Comparison of ENCODE assay signal across 25 cellular contexts in the genomic region with DNA sequence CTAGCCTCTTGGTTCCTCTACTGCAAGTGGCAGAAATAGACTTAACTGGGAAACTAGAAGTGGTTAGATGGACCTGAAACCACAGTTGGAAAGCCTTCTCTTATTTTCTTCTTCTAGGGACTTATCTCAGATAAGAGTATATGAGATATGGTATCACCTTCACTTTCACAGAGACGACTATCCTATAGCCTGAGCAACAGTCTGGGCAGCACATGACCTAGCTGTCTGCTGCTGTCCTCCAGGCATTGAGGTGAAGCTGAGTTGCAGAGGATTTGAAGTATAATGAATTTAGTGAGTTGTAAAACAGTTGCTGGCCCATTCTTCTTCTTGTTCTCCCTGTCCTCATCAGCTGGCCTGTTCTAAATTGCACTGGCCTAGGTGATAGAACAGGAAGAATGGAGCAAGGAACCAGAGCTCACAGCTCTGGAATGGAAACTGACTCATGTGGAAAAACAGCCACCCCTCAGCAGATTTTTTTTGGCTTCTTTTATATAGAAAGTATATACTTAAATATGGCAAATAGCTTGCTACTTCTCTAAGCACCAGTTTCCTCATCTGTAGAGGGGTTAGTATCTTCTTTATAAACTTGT. TPM values are rescaled to one million over a fixed set of nuclear protein-coding genes. Genes with fewer than 3 reads are reported as not detected.
DNase-seq lines count a peak whose midpoint lies in the region; ATAC-seq and TF ChIP-seq lines count a peak whose summit lies in the region.
"Had no signal": no experiment of that assay in that cellular context is flagged by ENCODE, and none has a peak within 500 bp of the region (broad histone marks: within the 10 kb centered on the region; RNA-seq: fewer than 3 reads in every experiment).

No MANE protein-coding gene starts in this region.

- TF ChIP-seq CTCF in brain microvascular endothelial cell (IDR thresholded peaks at IDR 0.05; ENCODE audit: low read depth, low read length, missing control alignments): no peak

- H3K4me1 ChIP-seq in ACC112 (ENCODE audit: control insufficient read depth, insufficient read depth, low read length, unreplicated experiment): peaks cover 20% of the 10 kb centered on the region
- H3K4me1 ChIP-seq: SJCRH30, tibial artery had no signal

- ATAC-seq in GM21825 (IDR thresholded peaks at IDR 0.05; ENCODE audit: unreplicated experiment) (no peak), GM21723 (IDR thresholded peaks at IDR 0.05; ENCODE audit: unreplicated experiment) (no peak)
- ATAC-seq: effector memory CD8-positive, alpha-beta T cell; HCT116; left colon; mucosa of descending colon; stimulated activated memory B cell treated with anti-CD40 and anti-IgM and Interleukin-4, amounts not matched to agents 10 μg/mL and 1 μg/mL and 100 μg/mL, for 72 hours had no signal

- H3K27ac ChIP-seq in ACC112 (ENCODE audit: low read depth, low read length) (peak overlapping the region; percentile 82), brain microvascular endothelial cell (peak overlapping the region; percentile 71)
- H3K27ac ChIP-seq: SJCRH30, tibial artery had no signal

- H2AFZ ChIP-seq in ACC112 (ENCODE audit: low read length, unreplicated experiment): no peak overlapping the region

- DNase-seq in HT1080 (ENCODE audit: low read depth): peak; percentile 3
- peak; percentile 33 for DNase-seq in brain microvascular endothelial cell
- DNase-seq in iris pigment epithelial cell (ENCODE audit: low read depth): peak; percentile 70
- DNase-seq in NCI-H2081 (lab: John Stamatoyannopoulos, UW): no peak
- no peak for DNase-seq in activated T-cell treated with anti-CD3 and anti-CD28 coated beads for 4 hours
- DNase-seq: activated CD4-positive, CD25-positive, alpha-beta regulatory T cell; activated naive CD8-positive, alpha-beta T cell treated with anti-CD3 and anti-CD28 coated beads, Interleukin-2, amount 10 ng/mL, durations not matched to agents 7 days and 5 days; effector memory CD8-positive, alpha-beta T cell; foreskin melanocyte; KBM-7; left colon; mucosa of descending colon; NCI-H1092; NCI-H2107; NCI-H82; retina; SJCRH30; stimulated activated CD4-positive, alpha-beta T cell treated with anti-CD3 and anti-CD28 coated beads, Interleukin-15, amount 100 ng/mL, for 24 hours; T-helper 2 cell; tibial artery had no signal

- no peaks in the 10 kb centered on the region for H3K79me2 ChIP-seq in ACC112 (ENCODE audit: control insufficient read depth, insufficient read depth, low read length, unreplicated experiment)

- H3K4me3 ChIP-seq in ACC112 (ENCODE audit: low read depth, low read length) (peak overlapping the region; percentile 12; the same call in 1 of the 2 replicates), brain microvascular endothelial cell (ENCODE audit: low read depth, low read length) (no peak overlapping the region)
- H3K4me3 ChIP-seq: mucosa of descending colon, SJCRH30, tibial artery had no signal

- peaks cover 35% of the 10 kb centered on the region for H3K36me3 ChIP-seq in ACC112 (ENCODE audit: insufficient read depth, low read length)
- peaks cover 8% of the 10 kb centered on the region for H3K36me3 ChIP-seq in brain microvascular endothelial cell (replicated peaks)

- in situ Hi-C loops in brain microvascular endothelial cell (cut with HindIII; ENCODE audit: low pct_ligation_motif_present, low sequenced_read_pairs): no loop called here

- H3K27me3 ChIP-seq in ACC112 (ENCODE audit: insufficient read depth, low read length): no peaks in the 10 kb centered on the region
- no peaks in the 10 kb centered on the region for H3K27me3 ChIP-seq in brain microvascular endothelial cell (replicated peaks)
- H3K27me3 ChIP-seq: SJCRH30, tibial artery had no signal

RNA-seq across cellular contexts. Expression of a gene that starts 27.8 kb away (rescaled TPM):
- 5.2 and 7.5 TPM in 2 replicates for total RNA-seq in HT1080 (2014; rRNA removed; shearing (Covaris generic))
- 4.8 and 6.8 TPM in 2 replicates for polyA plus RNA-seq in HT1080 (2015; cell fraction: cytosol; rRNA removed)
- 3.9 and 4.0 TPM in 2 replicates for polyA plus RNA-seq in HT1080 (2015; cell fraction: nucleus; rRNA removed)

Comparison
In these comparisons a context has a peak if more than half of its experiments do, and no peak if none do; other contexts are left out.
1. DNase-seq: peak in HT1080 (single experiment), brain microvascular endothelial cell (single experiment) and iris pigment epithelial cell (single experiment); none in NCI-H2081 (0 of 2) and activated T-cell treated with anti-CD3 and anti-CD28 coated beads for 4 hours (single experiment).